1 cellular context compared by ENCODE assay signal in genomic region chr1:92445865-92446264, GRCh38.
TF ChIP-seq lines count a peak whose summit lies in the region.

No MANE protein-coding gene starts in this region.

TF ChIP-seq in HEK293, 187 proteins besides CTCF, POLR2A, EP300 and RAD21 (continued from another document):
- TF ChIP-seq ZBTB26 (tag by site-specific recombination; optimal IDR thresholded peaks at IDR 0.05) (no peak), ZNF473 (tag by site-specific recombination; IDR thresholded peaks at IDR 0.05) (no peak), ZNF837 (tag by site-specific recombination; IDR thresholded peaks at IDR 0.05) (no peak), RBAK (tag by site-specific recombination; IDR thresholded peaks at IDR 0.05) (no peak), ZNF549 (tag by site-specific recombination; IDR thresholded peaks at IDR 0.05) (no peak), HIC1 (tag by site-specific recombination; IDR thresholded peaks at IDR 0.05) (no peak), ZNF626 (tag by site-specific recombination; IDR thresholded peaks at IDR 0.05) (no peak), KLF17 (tag by site-specific recombination; IDR thresholded peaks at IDR 0.05) (no peak), PRDM1 (tag by site-specific recombination; IDR thresholded peaks at IDR 0.05) (peak; percentile 95), ZFP37 (tag by site-specific recombination; IDR thresholded peaks at IDR 0.05) (no peak), ZNF621 (tag by site-specific recombination; IDR thresholded peaks at IDR 0.05) (no peak), TSHZ1 (tag by site-specific recombination; IDR thresholded peaks at IDR 0.05; ENCODE audit: borderline replicate concordance) (no peak), ZNF366 (tag by site-specific recombination; conservative IDR thresholded peaks at IDR 0.05) (peak; percentile 43), SALL2 (tag by site-specific recombination; IDR thresholded peaks at IDR 0.05; ENCODE audit: borderline replicate concordance) (no peak)
